In the genomic region with DNA sequence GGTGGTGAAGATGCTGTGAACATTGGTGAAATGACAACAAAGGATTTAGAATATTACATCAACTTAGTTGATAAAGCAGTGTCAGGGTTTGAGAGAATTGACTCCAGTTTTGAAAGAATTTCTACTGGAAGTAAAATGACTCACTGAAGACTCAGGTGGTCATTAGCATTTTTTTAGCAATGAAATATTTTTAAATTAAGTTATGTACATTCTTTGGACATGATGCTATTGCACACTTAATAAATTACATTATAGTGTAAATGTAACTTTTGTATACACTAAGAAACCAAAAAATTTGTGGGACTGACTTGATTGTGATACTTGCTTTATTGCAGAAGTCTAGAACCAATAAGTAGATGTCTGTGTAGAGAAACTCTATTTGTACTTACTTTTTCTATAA, we compare ENCODE assay signal across 20 cellular contexts. TPM values are rescaled to one million over a fixed set of nuclear protein-coding genes. Genes with fewer than 3 reads are reported as not detected.
A peak's percentile ranks its signal among the peaks of the same experiment; 100 is the strongest.
DNase-seq lines count a peak whose midpoint lies in the region; ATAC-seq and TF ChIP-seq lines count a peak whose summit lies in the region.
"Had no signal": no experiment of that assay in that cellular context is flagged by ENCODE, and none has a peak within 500 bp of the region (broad histone marks: within the 10 kb centered on the region; RNA-seq: fewer than 3 reads in every experiment).

No MANE protein-coding gene starts in this region.

- H3K36me3 Mint-ChIP-seq in activated T-cell treated with anti-CD3 and anti-CD28 coated beads, Interleukin-2, amount 50 U/mL, for 72 hours (ENCODE audit: insufficient read depth in 2 of 2) = peaks cover 3 to 20% of the 10 kb centered on the region in 2 donors
- peaks cover 86% of the 10 kb centered on the region for H3K36me3 Mint-ChIP-seq in activated T-cell treated with anti-CD3 and anti-CD28 coated beads, Interleukin-2, amount 50 U/mL, for 24 hours (ENCODE audit: low read depth)

- no peak overlapping the region for H2AFZ ChIP-seq in fibroblast of lung (ENCODE audit: low read length)

- in situ Hi-C loops in ACHN (cut with HindIII; ENCODE audit: low pct_ligation_motif_present, low pct_unique_long_range_greater_than_20kb, low sequenced_read_pairs) = no loop called here

- peaks cover 14% of the 10 kb centered on the region for H3K4me1 Mint-ChIP-seq in activated T-cell treated with anti-CD3 and anti-CD28 coated beads, Interleukin-2, amount 50 U/mL, for 72 hours (ENCODE audit: low read depth)
- peaks cover 9% of the 10 kb centered on the region for H3K4me1 Mint-ChIP-seq in activated T-cell treated with anti-CD3 and anti-CD28 coated beads, Interleukin-2, amount 50 U/mL, for 24 hours (ENCODE audit: low read depth)

- no peaks in the 10 kb centered on the region for H3K4me1 ChIP-seq in fibroblast of lung (ENCODE audit: control insufficient read depth, extremely low read depth, insufficient read depth, low read length)
- H3K4me1 ChIP-seq in prostate gland (replicated peaks) = no peaks in the 10 kb centered on the region
- H3K4me1 ChIP-seq: BE2C, SJCRH30 had no signal

- H3K4me3 Mint-ChIP-seq in activated T-cell treated with anti-CD3 and anti-CD28 coated beads, Interleukin-2, amount 50 U/mL, for 72 hours = no peak overlapping the region
- H3K4me3 Mint-ChIP-seq in activated T-cell treated with anti-CD3 and anti-CD28 coated beads, Interleukin-2, amount 50 U/mL, for 24 hours = no peak overlapping the region
- H3K4me3 Mint-ChIP-seq: CD4-positive, CD25-positive, alpha-beta regulatory T cell had no signal

- H3K4me3 ChIP-seq in fibroblast of lung (replicated peaks in 1 of 4; ENCODE audit: control extremely low read depth in 1 of 4, insufficient read depth in 1 of 4, low read depth in 3 of 4, low read length in 4 of 4) = no peak overlapping the region
- no peak overlapping the region for H3K4me3 ChIP-seq in prostate gland
- H3K4me3 ChIP-seq: SJCRH30 had no signal

- H3K9me3 ChIP-seq in fibroblast of lung (ENCODE audit: control insufficient read depth, insufficient read depth, low read depth, low read length) (no peaks in the 10 kb centered on the region), prostate gland (no peaks in the 10 kb centered on the region)
- H3K9me3 ChIP-seq: BE2C, SJCRH30 had no signal

- no peaks in the 10 kb centered on the region for H3K9me3 Mint-ChIP-seq in activated T-cell treated with anti-CD3 and anti-CD28 coated beads, Interleukin-2, amount 50 U/mL, for 72 hours
- no peaks in the 10 kb centered on the region for H3K9me3 Mint-ChIP-seq in activated T-cell treated with anti-CD3 and anti-CD28 coated beads, Interleukin-2, amount 50 U/mL, for 24 hours

- no peak overlapping the region for H3K9ac ChIP-seq in fibroblast of lung (ENCODE audit: insufficient read depth, low read length)

- peak overlapping the region; percentile 2 for H3K27ac Mint-ChIP-seq in activated T-cell treated with anti-CD3 and anti-CD28 coated beads, Interleukin-2, amount 50 U/mL, for 72 hours
- no peak overlapping the region for H3K27ac Mint-ChIP-seq in activated T-cell treated with anti-CD3 and anti-CD28 coated beads, Interleukin-2, amount 50 U/mL, for 24 hours

- no peaks in the 10 kb centered on the region for H3K27me3 ChIP-seq in fibroblast of lung (ENCODE audit: control insufficient read depth, insufficient read depth, low read length)
- H3K27me3 ChIP-seq in prostate gland (replicated peaks; ENCODE audit: insufficient read depth) = no peaks in the 10 kb centered on the region
- H3K27me3 ChIP-seq: BE2C, SJCRH30 had no signal

- peaks cover 14% of the 10 kb centered on the region for H3K36me3 ChIP-seq in fibroblast of lung (ENCODE audit: control insufficient read depth, insufficient read depth, low read length)
- H3K36me3 ChIP-seq in prostate gland = no peaks in the 10 kb centered on the region

- no peaks in the 10 kb centered on the region for H4K20me1 ChIP-seq in fibroblast of lung (ENCODE audit: control insufficient read depth, extremely low read depth, insufficient read depth, low read length)

- H3K79me2 ChIP-seq in fibroblast of lung (ENCODE audit: control insufficient read depth, insufficient read depth, low read length) = no peaks in the 10 kb centered on the region

- no peak overlapping the region for H3K4me2 ChIP-seq in fibroblast of lung (ENCODE audit: extremely low read depth, insufficient read depth, low read length)

- no peak for TF ChIP-seq POLR2A in prostate gland (IDR thresholded peaks at IDR 0.05)

- no peak for DNase-seq in activated T-cell treated with anti-CD3 and anti-CD28 coated beads, Interleukin-2, amount 50 U/mL, for 72 hours
- no peak for DNase-seq in activated T-cell treated with anti-CD3 and anti-CD28 coated beads, Interleukin-2, amount 50 U/mL, for 24 hours
- DNase-seq in fibroblast of lung (ENCODE audit: low read depth in 2 of 2) (peak in 1 of 2 donors; percentile 17), ACHN (no peak), prostate gland (ENCODE audit: low spot score) (no peak)
- DNase-seq in activated CD4-positive, alpha-beta T cell treated with anti-CD3 and anti-CD28 coated beads for 48 hours = no peak
- DNase-seq: BE2C; CD4-positive, CD25-positive, alpha-beta regulatory T cell; COR-L47; DMS 273 treated with DMSO at 0.1 percent for 48 hours; DND-41; GF-D8; NCI-H1417 treated with DMSO at 0.1 percent for 48 hours; NCI-H187 treated with DMSO at 0.1 percent for 48 hours; NCI-H2227 treated with DMSO at 0.1 percent for 48 hours; NCI-H524; SJCRH30 had no signal

- H3K27me3 Mint-ChIP-seq in activated T-cell treated with anti-CD3 and anti-CD28 coated beads, Interleukin-2, amount 50 U/mL, for 72 hours (ENCODE audit: low read depth) = no peaks in the 10 kb centered on the region
- H3K27me3 Mint-ChIP-seq in activated T-cell treated with anti-CD3 and anti-CD28 coated beads, Interleukin-2, amount 50 U/mL, for 24 hours = no peaks in the 10 kb centered on the region
- H3K27me3 Mint-ChIP-seq: CD4-positive, CD25-positive, alpha-beta regulatory T cell had no signal

- TF ChIP-seq CTCF in fibroblast of lung (conservative IDR thresholded peaks at IDR 0.05 in 1 of 2, IDR thresholded peaks at IDR 0.05 in 1 of 2; ENCODE audit: low read depth in 1 of 2, low read length in 2 of 2) (no peak), prostate gland (IDR thresholded peaks at IDR 0.05) (no peak)

- H3K27ac ChIP-seq in fibroblast of lung (ENCODE audit: insufficient read depth, low read length) (peak overlapping the region; percentile 19), prostate gland (no peak overlapping the region)
- H3K27ac ChIP-seq: 22Rv1, SJCRH30 had no signal

- intact Hi-C loops in prostate gland (cut with DNase I) = no loop called here

- no peak for ATAC-seq in activated T-cell treated with anti-CD3 and anti-CD28 coated beads, Interleukin-2, amount 50 U/mL, for 72 hours (replicated peaks in 1 of 2)
- ATAC-seq in SK-N-SH treated with all-trans-retinoic acid at 6 μM for 48 hours (no peak), HG02623 (IDR thresholded peaks at IDR 0.05; ENCODE audit: unreplicated experiment) (no peak)

TF ChIP-seq in SK-N-SH treated with all-trans-retinoic acid at 6 μM for 48 hours, 23 proteins besides CTCF, POLR2A, EP300 and RAD21:
- TF ChIP-seq BACH2 (CRISPR knock-in tag; IDR thresholded peaks at IDR 0.05; ENCODE audit: borderline replicate concordance) (no peak), ZNF565 (CRISPR knock-in tag; conservative IDR thresholded peaks at IDR 0.05; ENCODE audit: low read depth) (no peak), SNAI2 (CRISPR knock-in tag; IDR thresholded peaks at IDR 0.05) (no peak), ISL1 (CRISPR knock-in tag; IDR thresholded peaks at IDR 0.05) (peak; percentile 70), CREB5 (CRISPR knock-in tag; IDR thresholded peaks at IDR 0.05; ENCODE audit: low read depth) (peak; percentile 82), TOX (CRISPR knock-in tag; IDR thresholded peaks at IDR 0.05; ENCODE audit: borderline replicate concordance) (no peak), ZNF8 (CRISPR knock-in tag; IDR thresholded peaks at IDR 0.05) (no peak), ZFP30 (CRISPR knock-in tag; IDR thresholded peaks at IDR 0.05) (no peak)
TF ChIP-seq in SK-N-SH treated with all-trans-retinoic acid at 6 μM for 48 hours: peak in this region for 2.

RNA-seq across cellular contexts. Expression of gene USO1, which starts 57.0 kb away (rescaled TPM):
- total RNA-seq in activated T-cell treated with anti-CD3 and anti-CD28 coated beads, Interleukin-2, amount 50 U/mL, for 72 hours = 10 to 100 TPM; 42.0 to 51.7 TPM
- 101 and 123 TPM in 2 replicates for total RNA-seq in fibroblast of lung
- polyA plus RNA-seq in fibroblast of lung = 83.5 and 130 TPM in 2 replicates
- polyA plus RNA-seq in fibroblast of lung (2012) = 56.4 and 82.8 TPM in 2 replicates
- polyA minus RNA-seq in fibroblast of lung (ENCODE audit: low replicate concordance) = 24.2 and 27.1 TPM in 2 replicates
- total RNA-seq in prostate gland = 10 to 100 TPM; 52.0 to 53.3 TPM
